ENCODE assay signal across 11 cellular contexts in genomic region chr2:232419245-232420072, GRCh38. TPM values are rescaled to one million over a fixed set of nuclear protein-coding genes. Genes with fewer than 3 reads are reported as not detected.
A peak's percentile ranks its signal among the peaks of the same experiment; 100 is the strongest.
DNase-seq lines count a peak whose midpoint lies in the region; ATAC-seq and TF ChIP-seq lines count a peak whose summit lies in the region.
"Had no signal": no experiment of that assay in that cellular context is flagged by ENCODE, and none has a peak within 500 bp of the region (broad histone marks: within the 10 kb centered on the region; RNA-seq: fewer than 3 reads in every experiment).

No MANE protein-coding gene starts in this region.

- H3K36me3 ChIP-seq in RWPE2 (ENCODE audit: low read depth) (no peaks in the 10 kb centered on the region), hepatocyte (replicated peaks; ENCODE audit: insufficient read depth, low read depth) (no peaks in the 10 kb centered on the region), gastrocnemius medialis (no peaks in the 10 kb centered on the region)

- in situ Hi-C loops in gastrocnemius medialis (cut with MboI; ENCODE audit: low sequenced_read_pairs in 4 of 4) = no loop called here

- H3K9me2 ChIP-seq in hepatocyte (replicated peaks; ENCODE audit: insufficient read depth) = no peaks in the 10 kb centered on the region

- TF ChIP-seq POLR2A in gastrocnemius medialis (IDR thresholded peaks at IDR 0.05) = no peak

- H3K36me3 Mint-ChIP-seq in CD14-positive monocyte = peaks cover 0 to 6% of the 10 kb centered on the region in 2 donors

- peaks cover 42% of the 10 kb centered on the region for H3K27me3 ChIP-seq in RWPE2 (ENCODE audit: insufficient read depth, poor library complexity, severe bottlenecking)
- peaks cover 73% of the 10 kb centered on the region for H3K27me3 ChIP-seq in hepatocyte
- H3K27me3 ChIP-seq in gastrocnemius medialis = peaks cover 48 to 62% (median 58%) of the 10 kb centered on the region in 3 donors

- intact Hi-C loops in gastrocnemius medialis (cut with DNase I; ENCODE audit: low total_unique reads) = no loop called here
- intact Hi-C loops in CD14-positive monocyte (cut with micrococcal nuclease) = no loop called here

- ATAC-seq in RWPE2 (ENCODE audit: low read depth) (peak; percentile 26), gastrocnemius medialis (no peak), HG02884 (IDR thresholded peaks at IDR 0.05; ENCODE audit: unreplicated experiment) (no peak)

- peak overlapping the region; percentile 7 for H2AFZ ChIP-seq in hepatocyte

- 3% methylated on average over 78 of the region's 79 CpGs for WGBS in hepatocyte (ENCODE audit: low lambda C conversion rate, missing lambda C conversion rate)

- H3K79me2 ChIP-seq in hepatocyte = no peaks in the 10 kb centered on the region

- H3K9me3 Mint-ChIP-seq in CD14-positive monocyte = peaks cover 11 to 31% (median 22%) of the 10 kb centered on the region in 7 donors

- peak overlapping the region in 1 of 2 donors; percentile 87 for H3K4me3 Mint-ChIP-seq in CD14-positive monocyte

- DNase-seq in ELR (ENCODE audit: low read depth) = peak; percentile 8
- DNase-seq in RWPE2 (ENCODE audit: low spot score) = no peak
- no peak for DNase-seq in hepatocyte (ENCODE audit: low spot score)
- no peak for DNase-seq in gastrocnemius medialis
- DNase-seq in globus pallidus (ENCODE audit: low spot score) = no peak
- DNase-seq in GF-D8 (lab: John Stamatoyannopoulos, UW) = no peak
- no peak for DNase-seq in CD14-positive monocyte (ENCODE audit: low spot score)
- DNase-seq: activated CD4-positive, alpha-beta T cell treated with anti-CD3 and anti-CD28 coated beads, Interleukin-2, amount 10 ng/mL, durations not matched to agents 7 days and 5 days; cortex of kidney had no signal

- no peaks in the 10 kb centered on the region for H3K9me3 ChIP-seq in RWPE2 (ENCODE audit: severe bottlenecking)
- H3K9me3 ChIP-seq in hepatocyte (ENCODE audit: low read depth) = no peaks in the 10 kb centered on the region
- H3K9me3 ChIP-seq in gastrocnemius medialis = no peaks in the 10 kb centered on the region

- no peak overlapping the region for H3K27ac Mint-ChIP-seq in CD14-positive monocyte
- H3K27ac Mint-ChIP-seq: activated CD4-positive, alpha-beta T cell treated with anti-CD3 and anti-CD28 coated beads, Interleukin-2, amount 10 ng/mL, durations not matched to agents 7 days and 5 days; IgD-negative memory B cell had no signal

- TF ChIP-seq CTCF in RWPE2 (IDR thresholded peaks at IDR 0.05; ENCODE audit: poor library complexity, severe bottlenecking) (no peak), hepatocyte (IDR thresholded peaks at IDR 0.05; ENCODE audit: poor library complexity) (no peak), gastrocnemius medialis (IDR thresholded peaks at IDR 0.05 in 4 of 5, conservative IDR thresholded peaks at IDR 0.05 in 1 of 5) (no peak), CD14-positive monocyte (IDR thresholded peaks at IDR 0.05) (no peak)

- peaks cover 43 to 69% (median 66%) of the 10 kb centered on the region in 3 donors for H3K27me3 Mint-ChIP-seq in CD14-positive monocyte (ENCODE audit: low read depth in 3 of 3)

- H3K4me1 Mint-ChIP-seq in CD14-positive monocyte = peaks cover 4% of the 10 kb centered on the region

- H3K4me2 ChIP-seq in hepatocyte = peak overlapping the region; percentile 98

- H3K4me1 ChIP-seq in RWPE2 (ENCODE audit: insufficient read depth, poor library complexity, severe bottlenecking) (no peaks in the 10 kb centered on the region), hepatocyte (ENCODE audit: insufficient read depth) (peaks cover 22% of the 10 kb centered on the region), gastrocnemius medialis (peaks cover 0 to 9% of the 10 kb centered on the region in 2 donors)

- no peaks in the 10 kb centered on the region for H4K20me1 ChIP-seq in hepatocyte (ENCODE audit: insufficient read depth, poor library complexity, severe bottlenecking)

- no peak overlapping the region for H3K27ac ChIP-seq in RWPE2 (ENCODE audit: poor library complexity, severe bottlenecking)
- no peak overlapping the region for H3K27ac ChIP-seq in hepatocyte
- H3K27ac ChIP-seq in gastrocnemius medialis = no peak overlapping the region

- H3K4me3 ChIP-seq in RWPE2 (ENCODE audit: severe bottlenecking) (no peak overlapping the region), hepatocyte (peak overlapping the region; percentile 14), gastrocnemius medialis (peak overlapping the region in 3 of 4 donors; percentile 20 to 32 (median 25))

RNA-seq across cellular contexts. Expression of gene ALPG, which starts 12.8 kb away (rescaled TPM):
- total RNA-seq in hepatocyte = 0.16 and 1.5 TPM in 2 replicates
- polyA plus RNA-seq in hepatocyte = 0.08 and 0.86 TPM in 2 replicates
- total RNA-seq in gastrocnemius medialis = not detected
- polyA plus RNA-seq in CD14-positive monocyte = not detected
- total RNA-seq: activated CD4-positive, alpha-beta T cell treated with anti-CD3 and anti-CD28 coated beads, Interleukin-2, amount 10 ng/mL, durations not matched to agents 7 days and 5 days had no signal
- polyA plus RNA-seq: IgD-negative memory B cell had no signal

RNA-seq across cellular contexts. Expression of gene ALPI, which starts 36.5 kb away (rescaled TPM):
- total RNA-seq in hepatocyte (3.9 and 4.1 TPM in 2 replicates), gastrocnemius medialis (not detected)
- polyA plus RNA-seq in hepatocyte (2.7 and 3.5 TPM in 2 replicates), CD14-positive monocyte (not detected)
- total RNA-seq: activated CD4-positive, alpha-beta T cell treated with anti-CD3 and anti-CD28 coated beads, Interleukin-2, amount 10 ng/mL, durations not matched to agents 7 days and 5 days had no signal
- polyA plus RNA-seq: IgD-negative memory B cell had no signal

RNA-seq across cellular contexts. Expression of gene ALPP, which starts 40.9 kb away (rescaled TPM):
- total RNA-seq in hepatocyte (6.5 and 8.7 TPM in 2 replicates), gastrocnemius medialis (not detected)
- polyA plus RNA-seq in hepatocyte (1.2 and 1.3 TPM in 2 replicates), CD14-positive monocyte (not detected)
- total RNA-seq: activated CD4-positive, alpha-beta T cell treated with anti-CD3 and anti-CD28 coated beads, Interleukin-2, amount 10 ng/mL, durations not matched to agents 7 days and 5 days had no signal
- polyA plus RNA-seq: IgD-negative memory B cell had no signal
